ENCODE assay signal across 14 cellular contexts in the genomic region with DNA sequence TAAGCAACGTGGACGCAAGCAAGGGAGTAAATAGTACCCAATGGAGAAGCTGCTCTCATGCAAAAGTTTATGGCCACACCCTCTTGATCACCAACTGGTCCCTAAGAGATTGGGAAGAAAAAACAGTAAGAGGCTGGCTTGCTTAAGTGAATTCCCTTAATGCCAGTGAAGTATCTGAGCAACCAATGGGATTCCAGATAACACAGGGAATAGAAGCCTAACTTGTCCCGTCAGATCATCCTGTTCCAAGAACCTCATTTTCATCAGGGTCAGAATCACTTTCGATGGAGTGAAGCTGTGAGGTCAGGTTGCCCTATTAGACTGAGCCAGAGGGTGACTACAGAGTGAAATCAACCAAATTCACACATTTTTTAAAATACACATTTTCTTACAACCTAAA.
DNase-seq lines count a peak whose midpoint lies in the region; ATAC-seq and TF ChIP-seq lines count a peak whose summit lies in the region.
"Had no signal": no experiment of that assay in that cellular context is flagged by ENCODE, and none has a peak within 500 bp of the region (broad histone marks: within the 10 kb centered on the region; RNA-seq: fewer than 3 reads in every experiment).

No MANE protein-coding gene starts in this region.

- peak overlapping the region; percentile 57 for H3K27ac ChIP-seq in RWPE2 (ENCODE audit: poor library complexity, severe bottlenecking)
- peak overlapping the region; percentile 32 for H3K27ac ChIP-seq in lower lobe of right lung
- peak overlapping the region; percentile 9 to 46 for H3K27ac ChIP-seq in tibial artery

- H3K4me1 ChIP-seq in RWPE2 (ENCODE audit: insufficient read depth, poor library complexity, severe bottlenecking) (peaks cover 31% of the 10 kb centered on the region), lower lobe of right lung (peaks cover 50% of the 10 kb centered on the region), tibial artery (peaks cover 0 to 27% (median 18%) of the 10 kb centered on the region in 4 donors)

- H3K36me3 ChIP-seq in RWPE2 (ENCODE audit: low read depth), result no peaks in the 10 kb centered on the region
- no peaks in the 10 kb centered on the region for H3K36me3 ChIP-seq in lower lobe of right lung
- no peaks in the 10 kb centered on the region for H3K36me3 ChIP-seq in tibial artery
- H3K36me3 ChIP-seq: ovary had no signal

- H3K27me3 Mint-ChIP-seq in chondrocyte (ENCODE audit: low read depth), result no peaks in the 10 kb centered on the region

- intact Hi-C loops in lower lobe of right lung (cut with DNase I), result no loop called here
- intact Hi-C loops in tibial artery (cut with DNase I; ENCODE audit: low total_unique reads), result no loop called here
- intact Hi-C loops in head of caudate nucleus (cut with DNase I), result no loop called here

- no peaks in the 10 kb centered on the region for H3K9me3 Mint-ChIP-seq in chondrocyte (ENCODE audit: low read depth)
- H3K9me3 Mint-ChIP-seq: activated T-helper 2 cell treated with anti-CD3 and anti-CD28 coated beads, Interferon-gamma antibody, Interleukin-2, Interleukin-4, amounts not matched to agents 10 μg/mL and 5 μg/mL and 100 μg/mL, durations not matched to agents 14 hours and 24 hours and 36 hours had no signal

- TF ChIP-seq CTCF in RWPE2 (IDR thresholded peaks at IDR 0.05; ENCODE audit: poor library complexity, severe bottlenecking), result no peak
- no peak for TF ChIP-seq CTCF in chondrocyte (IDR thresholded peaks at IDR 0.05)
- no peak for TF ChIP-seq CTCF in lower lobe of right lung (IDR thresholded peaks at IDR 0.05)
- TF ChIP-seq CTCF in tibial artery (IDR thresholded peaks at IDR 0.05), result no peak

- no peaks in the 10 kb centered on the region for H3K27me3 ChIP-seq in RWPE2 (ENCODE audit: insufficient read depth, poor library complexity, severe bottlenecking)
- no peaks in the 10 kb centered on the region for H3K27me3 ChIP-seq in lower lobe of right lung (ENCODE audit: low read depth)
- H3K27me3 ChIP-seq in tibial artery, result no peaks in the 10 kb centered on the region
- H3K27me3 ChIP-seq: ovary had no signal

- H3K9me3 ChIP-seq in RWPE2 (ENCODE audit: severe bottlenecking), result no peaks in the 10 kb centered on the region
- H3K9me3 ChIP-seq in lower lobe of right lung, result no peaks in the 10 kb centered on the region
- no peaks in the 10 kb centered on the region for H3K9me3 ChIP-seq in tibial artery
- H3K9me3 ChIP-seq: Caco-2, ovary had no signal

- H3K4me3 Mint-ChIP-seq in chondrocyte (ENCODE audit: unreplicated experiment), result no peak overlapping the region

- DNase-seq in RWPE2 (ENCODE audit: low spot score), result no peak
- no peak for DNase-seq in chondrocyte (ENCODE audit: low spot score)
- DNase-seq in lower lobe of right lung, result no peak
- no peak for DNase-seq in tibial artery
- DNase-seq in head of caudate nucleus, result no peak
- DNase-seq in NCI-H1930 (lab: John Stamatoyannopoulos, UW), result no peak
- DNase-seq: Caco-2; SHP77 treated with DMSO at 0.1 percent for 48 hours; stimulated activated CD4-positive, alpha-beta T cell treated with anti-CD3 and anti-CD28 coated beads, Interleukin-2, amount 100 ng/mL, for 24 hours; stimulated activated naive CD4-positive, alpha-beta T cell had no signal

- H3K27ac Mint-ChIP-seq in chondrocyte (ENCODE audit: unreplicated experiment), result peak overlapping the region; percentile 81
- H3K27ac Mint-ChIP-seq: activated T-helper 2 cell treated with anti-CD3 and anti-CD28 coated beads, Interferon-gamma antibody, Interleukin-2, Interleukin-4, amounts not matched to agents 10 μg/mL and 5 μg/mL and 100 μg/mL, durations not matched to agents 14 hours and 24 hours and 36 hours had no signal

- no peak overlapping the region for H3K4me3 ChIP-seq in RWPE2 (ENCODE audit: severe bottlenecking)
- H3K4me3 ChIP-seq in lower lobe of right lung, result no peak overlapping the region
- no peak overlapping the region for H3K4me3 ChIP-seq in tibial artery
- H3K4me3 ChIP-seq: ovary had no signal

- peaks cover 43% of the 10 kb centered on the region for H3K4me1 Mint-ChIP-seq in chondrocyte (ENCODE audit: low read depth)

- no peaks in the 10 kb centered on the region for H3K36me3 Mint-ChIP-seq in chondrocyte (ENCODE audit: low read depth)

- ATAC-seq in RWPE2 (ENCODE audit: low read depth), result no peak
- ATAC-seq in lower lobe of right lung, result no peak
- no peak for ATAC-seq in GM19395 (IDR thresholded peaks at IDR 0.05; ENCODE audit: unreplicated experiment)
- ATAC-seq: activated CD4-positive, CD25-positive, alpha-beta regulatory T cell treated with anti-CD3 and anti-CD28 coated beads, Interleukin-2, amount 50 U/mL, for 24 hours had no signal
